Comparison of ENCODE assay signal across 9 cellular contexts in genomic region chr17:83203073-83203471, GRCh38.
DNase-seq lines count a peak whose midpoint lies in the region; ATAC-seq and TF ChIP-seq lines count a peak whose summit lies in the region.
"Had no signal": no experiment of that assay in that cellular context is flagged by ENCODE, and none has a peak within 500 bp of the region (broad histone marks: within the 10 kb centered on the region; RNA-seq: fewer than 3 reads in every experiment).

No MANE protein-coding gene starts in this region.

- H3K4me1 ChIP-seq in lung (ENCODE audit: control insufficient read depth in 2 of 2, insufficient read depth in 2 of 2, low read length in 2 of 2): peaks cover 5 to 12% of the 10 kb centered on the region in 2 donors
- H3K4me1 ChIP-seq in upper lobe of left lung: peaks cover 28 to 50% (median 33%) of the 10 kb centered on the region in 4 donors

- no peak overlapping the region for H3K4me3 ChIP-seq in brain microvascular endothelial cell (ENCODE audit: low read depth, low read length)
- H3K4me3 ChIP-seq in lung: no peak overlapping the region
- H3K4me3 ChIP-seq in upper lobe of left lung: no peak overlapping the region
- H3K4me3 ChIP-seq in H7 (ENCODE audit: insufficient read depth, low read depth, low read length): no peak overlapping the region

- peak overlapping the region; percentile 28 for H3K27ac Mint-ChIP-seq in activated CD8-positive, alpha-beta memory T cell treated with anti-CD3 and anti-CD28 coated beads, Interleukin-2, amount 10 ng/mL, durations not matched to agents 7 days and 5 days

- peaks cover 64% of the 10 kb centered on the region for H3K4me1 Mint-ChIP-seq in activated CD8-positive, alpha-beta memory T cell treated with anti-CD3 and anti-CD28 coated beads, Interleukin-2, amount 10 ng/mL, durations not matched to agents 7 days and 5 days

- TF ChIP-seq EP300 in upper lobe of left lung (IDR thresholded peaks at IDR 0.05): peak in 2 of 4 donors; percentile 71 to 72

- in situ Hi-C loops in brain microvascular endothelial cell (cut with HindIII; ENCODE audit: low pct_ligation_motif_present, low sequenced_read_pairs): no loop called here

- no peaks in the 10 kb centered on the region for H3K9me3 Mint-ChIP-seq in activated CD8-positive, alpha-beta memory T cell treated with anti-CD3 and anti-CD28 coated beads, Interleukin-2, amount 10 ng/mL, durations not matched to agents 7 days and 5 days (ENCODE audit: low read depth)
- H3K9me3 Mint-ChIP-seq: CD8-positive, alpha-beta T cell had no signal

- ATAC-seq in activated CD8-positive, alpha-beta memory T cell treated with anti-CD3 and anti-CD28 coated beads, Interleukin-2, amount 10 ng/mL, durations not matched to agents 7 days and 5 days: no peak
- ATAC-seq in lung (ENCODE audit: insufficient read depth, low FRiP score): peak; percentile 60
- peak; percentile 62 to 88 for ATAC-seq in upper lobe of left lung (ENCODE audit: low FRiP score in 2 of 2)
- no peak for ATAC-seq in HG03108 (IDR thresholded peaks at IDR 0.05; ENCODE audit: unreplicated experiment)
- ATAC-seq: CD8-positive, alpha-beta T cell had no signal

- peak overlapping the region; percentile 97 for H3K27ac ChIP-seq in brain microvascular endothelial cell
- H3K27ac ChIP-seq in lung (ENCODE audit: low read depth in 1 of 2, low read length in 1 of 2): peak overlapping the region in 1 of 2 donors; percentile 77
- H3K27ac ChIP-seq in upper lobe of left lung: peak overlapping the region; percentile 64 to 87 (median 78)

- H3K27me3 ChIP-seq in brain microvascular endothelial cell (replicated peaks) (no peaks in the 10 kb centered on the region), lung (ENCODE audit: control insufficient read depth, insufficient read depth) (no peaks in the 10 kb centered on the region), upper lobe of left lung (no peaks in the 10 kb centered on the region), H7 (ENCODE audit: control insufficient read depth, insufficient read depth, low read length) (no peaks in the 10 kb centered on the region)

- H3K36me3 ChIP-seq in brain microvascular endothelial cell (replicated peaks) (no peaks in the 10 kb centered on the region), lung (ENCODE audit: control insufficient read depth in 2 of 2, insufficient read depth in 2 of 2, low read length in 2 of 2) (no peaks in the 10 kb centered on the region), upper lobe of left lung (no peaks in the 10 kb centered on the region), H7 (replicated peaks; ENCODE audit: control insufficient read depth, insufficient read depth, low read length) (no peaks in the 10 kb centered on the region)

- no peaks in the 10 kb centered on the region for H3K36me3 Mint-ChIP-seq in activated CD8-positive, alpha-beta memory T cell treated with anti-CD3 and anti-CD28 coated beads, Interleukin-2, amount 10 ng/mL, durations not matched to agents 7 days and 5 days
- H3K36me3 Mint-ChIP-seq: CD8-positive, alpha-beta T cell had no signal

- CTCF ChIA-PET in activated CD8-positive, alpha-beta memory T cell treated with anti-CD3 and anti-CD28 coated beads, Interleukin-2, amount 10 ng/mL, durations not matched to agents 7 days and 5 days (lab: Charles Lee): interaction anchor here (1.0 to 4.6 kb wide), 7 partner anchors 64 to 428 kb away, joined by 3 to 37 read pairs (median 5); no protein-coding TSS in a partner anchor

- no peak for DNase-seq in activated CD8-positive, alpha-beta memory T cell treated with anti-CD3 and anti-CD28 coated beads, Interleukin-2, amount 10 ng/mL, durations not matched to agents 7 days and 5 days
- no peak for DNase-seq in activated CD8-positive, alpha-beta memory T cell treated with anti-CD3 and anti-CD28 coated beads, Interleukin-2, amount 50 U/mL, for 48 hours
- DNase-seq in brain microvascular endothelial cell: peak; percentile 97
- peak; percentile 63 for DNase-seq in lung (ENCODE audit: low spot score)
- peak; percentile 64 to 83 for DNase-seq in upper lobe of left lung
- DNase-seq in NCI-H128 (lab: John Stamatoyannopoulos, UW; ENCODE audit: unreplicated experiment): no peak
- no peak for DNase-seq in H7

- H3K9me3 ChIP-seq in lung (ENCODE audit: control insufficient read depth in 2 of 2, insufficient read depth in 1 of 2, low read length in 1 of 2) (no peaks in the 10 kb centered on the region), upper lobe of left lung (no peaks in the 10 kb centered on the region)

- 40 to 64% methylated on average over 9 of the region's 9 CpGs for WGBS in lung, 2 donors
- 63 to 66% methylated on average over 8 to 9 of the region's 9 CpGs for WGBS in upper lobe of left lung, 2 donors

- peak in 1 of 4 donors; percentile 65 for TF ChIP-seq POLR2A in upper lobe of left lung (IDR thresholded peaks at IDR 0.05)

- TF ChIP-seq CTCF in brain microvascular endothelial cell (IDR thresholded peaks at IDR 0.05; ENCODE audit: low read depth, low read length, missing control alignments) (no peak), lung (IDR thresholded peaks at IDR 0.05; ENCODE audit: control extremely low read depth, extremely low read depth) (no peak), upper lobe of left lung (IDR thresholded peaks at IDR 0.05) (no peak)

- no peak overlapping the region for H3K4me3 Mint-ChIP-seq in activated CD8-positive, alpha-beta memory T cell treated with anti-CD3 and anti-CD28 coated beads, Interleukin-2, amount 10 ng/mL, durations not matched to agents 7 days and 5 days
- H3K4me3 Mint-ChIP-seq: CD8-positive, alpha-beta T cell had no signal

- no peaks in the 10 kb centered on the region for H3K27me3 Mint-ChIP-seq in activated CD8-positive, alpha-beta memory T cell treated with anti-CD3 and anti-CD28 coated beads, Interleukin-2, amount 10 ng/mL, durations not matched to agents 7 days and 5 days

Comparison
In these comparisons a context has a peak if more than half of its experiments do, and no peak if none do; other contexts are left out.
1. ATAC-seq: peak in lung (single experiment) and upper lobe of left lung (2 of 2); none in activated CD8-positive, alpha-beta memory T cell treated with anti-CD3 and anti-CD28 coated beads, Interleukin-2, amount 10 ng/mL, durations not matched to agents 7 days and 5 days (single experiment) and HG03108 (single experiment).
2. DNase-seq: peak in brain microvascular endothelial cell (single experiment), lung (single experiment) and upper lobe of left lung (2 of 2); none in activated CD8-positive, alpha-beta memory T cell treated with anti-CD3 and anti-CD28 coated beads, Interleukin-2, amount 10 ng/mL, durations not matched to agents 7 days and 5 days (single experiment), activated CD8-positive, alpha-beta memory T cell treated with anti-CD3 and anti-CD28 coated beads, Interleukin-2, amount 50 U/mL, for 48 hours (single experiment), NCI-H128 (single experiment) and H7 (single experiment).